Comparison of ENCODE assay signal across 8 cellular contexts in genomic region chr1:154969741-154970452, GRCh38. TPM values are rescaled to one million over a fixed set of nuclear protein-coding genes. Genes with fewer than 3 reads are reported as not detected.
A peak's percentile ranks its signal among the peaks of the same experiment; 100 is the strongest.
DNase-seq lines count a peak whose midpoint lies in the region; ATAC-seq, FAIRE-seq and TF ChIP-seq lines count a peak whose summit lies in the region.

No MANE protein-coding gene starts in this region.

- no peak for FAIRE-seq in HTR-8/SVneo (lab: Jason Lieb, UNC)

- H3K4me1 Mint-ChIP-seq in immature natural killer cell, result peaks cover 8 to 22% of the 10 kb centered on the region in 2 donors

- peak overlapping the region in 1 of 6 donors; percentile 47 for H3K27ac Mint-ChIP-seq in immature natural killer cell

- H3K4me1 ChIP-seq in Karpas-422 (ENCODE audit: low read length), result peaks cover 39% of the 10 kb centered on the region
- peaks cover 40 to 43% of the 10 kb centered on the region in 2 donors for H3K4me1 ChIP-seq in duodenal mucosa (ENCODE audit: control insufficient read depth in 1 of 2, insufficient read depth in 2 of 2, low read length in 2 of 2)
- H3K4me1 ChIP-seq in muscle layer of colon (ENCODE audit: insufficient read depth, low read length), result peaks cover 43% of the 10 kb centered on the region

- DNase-seq in Karpas-422, result no peak
- DNase-seq in immature natural killer cell, result no peak
- DNase-seq in HTR-8/SVneo (ENCODE audit: insufficient read length, low spot score), result no peak
- DNase-seq in NCI-H2081 treated with DMSO at 0.1 percent for 48 hours (lab: John Stamatoyannopoulos, UW), result no peak

- no peaks in the 10 kb centered on the region for H3K27me3 ChIP-seq in Karpas-422 (ENCODE audit: low read length)
- no peaks in the 10 kb centered on the region for H3K27me3 ChIP-seq in duodenal mucosa (ENCODE audit: control insufficient read depth in 1 of 2, insufficient read depth in 2 of 2, low read length in 2 of 2)
- no peaks in the 10 kb centered on the region for H3K27me3 ChIP-seq in muscle layer of colon (ENCODE audit: control insufficient read depth in 1 of 2, insufficient read depth in 2 of 2, low read length in 2 of 2)

- peaks cover 0 to 3% (median 0%) of the 10 kb centered on the region in 3 donors for H3K36me3 Mint-ChIP-seq in immature natural killer cell

- H3K9me2 ChIP-seq in Karpas-422 (replicated peaks; ENCODE audit: insufficient read depth, low read length), result no peaks in the 10 kb centered on the region

- peak overlapping the region; percentile 55 for H3K4me2 ChIP-seq in Karpas-422 (ENCODE audit: low read depth, low read length, poor library complexity, severe bottlenecking)

- H3K4me3 Mint-ChIP-seq in immature natural killer cell, result no peak overlapping the region

- H3K9ac ChIP-seq in Karpas-422 (ENCODE audit: low read length) (peak overlapping the region; percentile 53), duodenal mucosa (ENCODE audit: low read depth in 1 of 2, low read length in 2 of 2) (peak overlapping the region; percentile 50 to 57), muscle layer of colon (ENCODE audit: low read length) (peak overlapping the region; percentile 49)

- H3K27ac ChIP-seq in 22Rv1, result peak overlapping the region; percentile 98
- no peak overlapping the region for H3K27ac ChIP-seq in Karpas-422 (ENCODE audit: low read length)
- peak overlapping the region; percentile 77 for H3K27ac ChIP-seq in duodenal mucosa (ENCODE audit: low read depth, low read length)
- peak overlapping the region; percentile 87 for H3K27ac ChIP-seq in muscle layer of colon (ENCODE audit: low read depth, low read length)

- H3K9me3 ChIP-seq in Karpas-422 (ENCODE audit: low read length) (no peaks in the 10 kb centered on the region), duodenal mucosa (ENCODE audit: control insufficient read depth in 1 of 2, low read length in 2 of 2) (no peaks in the 10 kb centered on the region), muscle layer of colon (ENCODE audit: low read length) (no peaks in the 10 kb centered on the region)

- peaks cover 0 to 1% (median 0%) of the 10 kb centered on the region in 3 donors for H3K27me3 Mint-ChIP-seq in immature natural killer cell (ENCODE audit: low read depth in 3 of 3)

- H3K36me3 ChIP-seq in Karpas-422 (ENCODE audit: insufficient read depth, low read length) (peaks cover 5% of the 10 kb centered on the region; the same call in 1 of the 2 replicates), duodenal mucosa (ENCODE audit: control insufficient read depth in 1 of 2, insufficient read depth in 2 of 2, low read length in 2 of 2) (peaks cover 22 to 54% of the 10 kb centered on the region in 2 donors), muscle layer of colon (ENCODE audit: insufficient read depth, low read length) (peaks cover 38% of the 10 kb centered on the region)

- ATAC-seq in GM19035 (IDR thresholded peaks at IDR 0.05; ENCODE audit: unreplicated experiment), result no peak

- no peaks in the 10 kb centered on the region for H3K9me3 Mint-ChIP-seq in immature natural killer cell

- H3K4me3 ChIP-seq in Karpas-422 (ENCODE audit: low read length), result peak overlapping the region; percentile 30; the same call in 1 of the 2 replicates
- H3K4me3 ChIP-seq in duodenal mucosa (ENCODE audit: low read depth in 1 of 2, low read length in 2 of 2), result peak overlapping the region; percentile 48 to 53
- H3K4me3 ChIP-seq in muscle layer of colon (ENCODE audit: low read depth in 1 of 2, low read length in 2 of 2), result peak overlapping the region; percentile 55 to 65

- no peaks in the 10 kb centered on the region for H4K20me1 ChIP-seq in Karpas-422 (ENCODE audit: insufficient read depth, low read depth, low read length)

- peaks cover 42% of the 10 kb centered on the region for H3K79me2 ChIP-seq in Karpas-422 (ENCODE audit: low read length)

- TF ChIP-seq CTCF in 22Rv1 (IDR thresholded peaks at IDR 0.05), result no peak

- no peak overlapping the region for H2AFZ ChIP-seq in Karpas-422 (ENCODE audit: low read length)

RNA-seq across cellular contexts. Expression of gene SHC1, which starts 0.7 kb away (rescaled TPM):
- 27.8 and 35.3 TPM in 2 replicates for total RNA-seq in Karpas-422 (2014; rRNA removed; shearing (Covaris generic); ENCODE audit: low replicate concordance)
- polyA plus RNA-seq in immature natural killer cell, result 10 to 100 TPM; 32.3 to 49.4 (median 42.5) TPM

RNA-seq across cellular contexts. Expression of gene CKS1B, which starts 4.6 kb away (rescaled TPM):
- total RNA-seq in Karpas-422 (2014; rRNA removed; shearing (Covaris generic); ENCODE audit: low replicate concordance), result 110 and 225 TPM in 2 replicates
- polyA plus RNA-seq in immature natural killer cell, result 10 to 100 TPM; 59.5 to 82.7 (median 67.5) TPM

RNA-seq across cellular contexts. Expression of gene PYGO2, which starts 8.3 kb away (rescaled TPM):
- 37.3 and 44.4 TPM in 2 replicates for total RNA-seq in Karpas-422 (2014; rRNA removed; shearing (Covaris generic); ENCODE audit: low replicate concordance)
- polyA plus RNA-seq in immature natural killer cell, result 10 to 100 TPM; 15.0 to 39.1 (median 15.4) TPM

RNA-seq across cellular contexts. Expression of gene FLAD1, which starts 13.2 kb away (rescaled TPM):
- 48.7 and 57.3 TPM in 2 replicates for total RNA-seq in Karpas-422 (2014; rRNA removed; shearing (Covaris generic); ENCODE audit: low replicate concordance)
- polyA plus RNA-seq in immature natural killer cell, result 10 to 100 TPM; 40.9 to 99.7 (median 41.7) TPM

RNA-seq across cellular contexts. Expression of gene PBXIP1, which starts 14.0 kb away (rescaled TPM):
- 26.1 and 55.8 TPM in 2 replicates for total RNA-seq in Karpas-422 (2014; rRNA removed; shearing (Covaris generic); ENCODE audit: low replicate concordance)
- polyA plus RNA-seq in immature natural killer cell, result 100 to 1,000 TPM in 1 of 3 donors, 10 to 100 TPM in 2; 45.1 to 117 (median 94.6) TPM
